Comparison of ENCODE assay signal across 8 cellular contexts in genomic region chr13:44243198-44243852, GRCh38.
DNase-seq lines count a peak whose midpoint lies in the region; ATAC-seq, FAIRE-seq and TF ChIP-seq lines count a peak whose summit lies in the region.

No MANE protein-coding gene starts in this region.

- no peaks in the 10 kb centered on the region for H3K9me3 Mint-ChIP-seq in activated naive CD8-positive, alpha-beta T cell treated with anti-CD3 and anti-CD28 coated beads, Interleukin-2, amount 10 ng/mL, durations not matched to agents 7 days and 5 days
- no peaks in the 10 kb centered on the region for H3K9me3 Mint-ChIP-seq in stimulated activated naive B cell treated with anti-CD40 and anti-IgM and Interleukin-4, amounts not matched to agents 10 μg/mL and 1 μg/mL and 100 μg/mL, for 72 hours

- peaks cover 4% of the 10 kb centered on the region for H3K4me1 Mint-ChIP-seq in activated naive CD8-positive, alpha-beta T cell treated with anti-CD3 and anti-CD28 coated beads, Interleukin-2, amount 10 ng/mL, durations not matched to agents 7 days and 5 days
- H3K4me1 Mint-ChIP-seq in stimulated activated naive B cell treated with anti-CD40 and anti-IgM and Interleukin-4, amounts not matched to agents 10 μg/mL and 1 μg/mL and 100 μg/mL, for 72 hours: peaks cover 6 to 9% of the 10 kb centered on the region in 2 donors

- peak; percentile 79 for FAIRE-seq in GM12892 (lab: Jason Lieb, UNC)

- no peak overlapping the region for H3K4me3 Mint-ChIP-seq in activated naive CD8-positive, alpha-beta T cell treated with anti-CD3 and anti-CD28 coated beads, Interleukin-2, amount 10 ng/mL, durations not matched to agents 7 days and 5 days
- H3K4me3 Mint-ChIP-seq in stimulated activated naive B cell treated with anti-CD40 and anti-IgM and Interleukin-4, amounts not matched to agents 10 μg/mL and 1 μg/mL and 100 μg/mL, for 72 hours: no peak overlapping the region

- peaks cover 3% of the 10 kb centered on the region for H3K27me3 Mint-ChIP-seq in activated naive CD8-positive, alpha-beta T cell treated with anti-CD3 and anti-CD28 coated beads, Interleukin-2, amount 10 ng/mL, durations not matched to agents 7 days and 5 days
- H3K27me3 Mint-ChIP-seq in stimulated activated naive B cell treated with anti-CD40 and anti-IgM and Interleukin-4, amounts not matched to agents 10 μg/mL and 1 μg/mL and 100 μg/mL, for 72 hours: peaks cover 8 to 15% of the 10 kb centered on the region in 2 donors

- no peak overlapping the region for H3K4me3 ChIP-seq in AG04449 (ENCODE audit: low read depth, low read length)

- no peaks in the 10 kb centered on the region for H3K36me3 Mint-ChIP-seq in activated naive CD8-positive, alpha-beta T cell treated with anti-CD3 and anti-CD28 coated beads, Interleukin-2, amount 10 ng/mL, durations not matched to agents 7 days and 5 days
- no peaks in the 10 kb centered on the region for H3K36me3 Mint-ChIP-seq in stimulated activated naive B cell treated with anti-CD40 and anti-IgM and Interleukin-4, amounts not matched to agents 10 μg/mL and 1 μg/mL and 100 μg/mL, for 72 hours

- POLR2A ChIA-PET in AG04449 (lab: Yijun Ruan, JAX): no interaction called here
- POLR2A ChIA-PET in activated naive CD8-positive, alpha-beta T cell treated with anti-CD3 and anti-CD28 coated beads, Interleukin-2, amount 10 ng/mL, durations not matched to agents 7 days and 5 days (lab: Charles Lee): no interaction called here

- peak; percentile 16 for TF ChIP-seq CTCF in AG04449 (IDR thresholded peaks at IDR 0.05; ENCODE audit: insufficient read depth, low read length, missing control alignments)

- H3K27ac Mint-ChIP-seq in activated naive CD8-positive, alpha-beta T cell treated with anti-CD3 and anti-CD28 coated beads, Interleukin-2, amount 10 ng/mL, durations not matched to agents 7 days and 5 days: no peak overlapping the region
- H3K27ac Mint-ChIP-seq in stimulated activated naive B cell treated with anti-CD40 and anti-IgM and Interleukin-4, amounts not matched to agents 10 μg/mL and 1 μg/mL and 100 μg/mL, for 72 hours: no peak overlapping the region

- DNase-seq in AG04449 (ENCODE audit: low read depth, low spot score): no peak
- DNase-seq in GM12892 (ENCODE audit: insufficient read length): no peak
- DNase-seq in NCI-H1436 (lab: John Stamatoyannopoulos, UW): peak; percentile 40
- DNase-seq in activated naive CD8-positive, alpha-beta T cell treated with anti-CD3 and anti-CD28 coated beads, Interleukin-2, amount 10 ng/mL, durations not matched to agents 7 days and 5 days: no peak
- peak; percentile 81 for DNase-seq in iPS-NIHi11 (ENCODE audit: low spot score)
- DNase-seq in stimulated activated naive B cell treated with anti-CD40 and anti-IgM and Interleukin-4, amounts not matched to agents 10 μg/mL and 1 μg/mL and 100 μg/mL, for 72 hours: peak; percentile 4
- DNase-seq in HuH-7.5 (ENCODE audit: low spot score): no peak

- CTCF ChIA-PET in AG04449 (lab: Yijun Ruan, JAX): interaction anchor here (0.6 to 1.2 kb wide), 5 partner anchors 9 to 728 kb away, joined by 3 to 5 read pairs (median 3); no protein-coding TSS in a partner anchor

- peak; percentile 42 for ATAC-seq in activated naive CD8-positive, alpha-beta T cell treated with anti-CD3 and anti-CD28 coated beads, Interleukin-2, amount 10 ng/mL, durations not matched to agents 7 days and 5 days (ENCODE audit: low read depth)
- ATAC-seq in stimulated activated naive B cell treated with anti-CD40 and anti-IgM and Interleukin-4, amounts not matched to agents 10 μg/mL and 1 μg/mL and 100 μg/mL, for 72 hours (replicated peaks): peak; percentile 91
- no peak for ATAC-seq in HG03196 (IDR thresholded peaks at IDR 0.05; ENCODE audit: unreplicated experiment)

- TF ChIP-seq POLR2A in GM12892 (IDR thresholded peaks at IDR 0.05; ENCODE audit: low read depth, low read length): no peak

Comparison
In these comparisons a context has a peak if more than half of its experiments do, and no peak if none do; other contexts are left out.
1. DNase-seq: peak in NCI-H1436 (single experiment), iPS-NIHi11 (single experiment) and stimulated activated naive B cell treated with anti-CD40 and anti-IgM and Interleukin-4, amounts not matched to agents 10 μg/mL and 1 μg/mL and 100 μg/mL, for 72 hours (single experiment); none in AG04449 (single experiment), GM12892 (single experiment), activated naive CD8-positive, alpha-beta T cell treated with anti-CD3 and anti-CD28 coated beads, Interleukin-2, amount 10 ng/mL, durations not matched to agents 7 days and 5 days (single experiment) and HuH-7.5 (single experiment).